ENCODE assay signal across 1 cellular context in the genomic region with DNA sequence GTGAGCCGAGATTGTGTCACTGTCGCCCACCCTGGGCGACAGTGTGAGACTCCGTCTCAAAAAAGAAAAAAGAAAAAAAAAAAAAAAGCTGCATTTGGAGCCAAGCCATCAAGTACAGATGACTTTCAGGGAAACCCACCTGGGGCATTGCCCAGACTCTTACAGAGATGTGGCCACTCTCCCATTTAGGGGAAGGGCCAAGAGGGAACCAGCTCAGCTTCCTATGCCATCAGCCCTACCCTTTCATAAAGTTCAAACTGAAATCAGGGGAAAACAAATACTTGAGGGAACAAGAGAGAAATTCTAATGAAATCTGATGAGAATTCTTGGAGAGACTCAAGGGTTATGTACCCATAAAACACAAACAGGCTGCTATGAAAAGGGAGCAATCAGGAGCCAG.
A peak's percentile ranks its signal among the peaks of the same experiment; 100 is the strongest.
TF ChIP-seq lines count a peak whose summit lies in the region.

No MANE protein-coding gene starts in this region.

TF ChIP-seq in GM12878, 131 proteins besides CTCF, POLR2A, EP300 and RAD21:
- TF ChIP-seq ZBTB11 (CRISPR knock-in tag; IDR thresholded peaks at IDR 0.05) = no peak
- TF ChIP-seq, protein P1, sequence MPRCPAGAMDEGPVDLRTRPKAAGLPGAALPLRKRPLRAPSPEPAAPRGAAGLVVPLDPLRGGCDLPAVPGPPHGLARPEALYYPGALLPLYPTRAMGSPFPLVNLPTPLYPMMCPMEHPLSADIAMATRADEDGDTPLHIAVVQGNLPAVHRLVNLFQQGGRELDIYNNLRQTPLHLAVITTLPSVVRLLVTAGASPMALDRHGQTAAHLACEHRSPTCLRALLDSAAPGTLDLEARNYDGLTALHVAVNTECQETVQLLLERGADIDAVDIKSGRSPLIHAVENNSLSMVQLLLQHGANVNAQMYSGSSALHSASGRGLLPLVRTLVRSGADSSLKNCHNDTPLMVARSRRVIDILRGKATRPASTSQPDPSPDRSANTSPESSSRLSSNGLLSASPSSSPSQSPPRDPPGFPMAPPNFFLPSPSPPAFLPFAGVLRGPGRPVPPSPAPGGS (IDR thresholded peaks at IDR 0.05; ENCODE audit: borderline replicate concordance, insufficient read depth, low read depth, low read length, poor library complexity, severe bottlenecking) = peak; percentile 60
- TF ChIP-seq MEF2A (IDR thresholded peaks at IDR 0.05; ENCODE audit: insufficient read depth, low read depth, low read length) = no peak
